22 cellular contexts compared by ENCODE assay signal in the genomic region with DNA sequence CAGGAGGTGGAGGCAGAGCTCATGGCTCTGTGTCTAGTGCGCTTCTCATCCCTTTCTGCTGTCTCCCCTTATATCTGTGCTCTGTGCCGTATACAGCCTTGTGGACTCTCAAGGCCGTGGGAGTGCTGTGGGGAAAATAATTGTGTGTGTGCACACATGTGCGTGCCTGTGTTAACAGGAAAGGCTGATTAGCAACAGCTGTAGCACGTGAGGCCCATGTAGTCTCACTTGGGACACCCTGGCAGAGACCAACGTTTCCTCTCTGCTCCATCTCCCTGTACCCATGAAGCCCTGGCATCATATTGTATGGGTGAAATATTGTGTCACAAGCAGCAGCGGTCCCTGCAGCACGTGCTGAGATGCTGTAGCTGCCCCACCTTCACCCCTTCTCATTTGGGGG.
DNase-seq lines count a peak whose midpoint lies in the region; ATAC-seq, FAIRE-seq and TF ChIP-seq lines count a peak whose summit lies in the region.
"Had no signal": no experiment of that assay in that cellular context is flagged by ENCODE, and none has a peak within 500 bp of the region (broad histone marks: within the 10 kb centered on the region; RNA-seq: fewer than 3 reads in every experiment).

No MANE protein-coding gene starts in this region.

- no peak for DNase-seq in HepG2 (ENCODE audit: low spot score)
- DNase-seq in right lobe of liver = no peak
- peak; percentile 66 for DNase-seq in dermis blood vessel endothelial cell
- no peak for DNase-seq in mesenchymal stem cell
- DNase-seq in midbrain (lab: John Stamatoyannopoulos, UW) = no peak
- DNase-seq in NOMO-1 treated with DMSO at 0.1 percent for 48 hours (lab: John Stamatoyannopoulos, UW; ENCODE audit: unreplicated experiment) = no peak
- DNase-seq: AML-193; Calu3; CD4-positive, CD25-positive, alpha-beta regulatory T cell; IMR-90; Kasumi-1; MM.1S; NCI-H1092 treated with DMSO at 0.1 percent for 48 hours; NCI-H1694; NCI-H226; NCI-H524 treated with DMSO at 0.1 percent for 48 hours; Peyer's patch; Right ventricle myocardium superior had no signal

- H2BK120ac ChIP-seq in mesenchymal stem cell (ENCODE audit: low read depth, low read length) = no peak overlapping the region

- WGBS in HepG2 (ENCODE audit: low lambda C conversion rate) = 21% methylated on average over 7 of the region's 8 CpGs
- WGBS in right lobe of liver (ENCODE audit: insufficient coverage, low coverage, low lambda C conversion rate, missing lambda C conversion rate) = 60% methylated on average over 5 of the region's 8 CpGs
- 89% methylated on average over 8 of the region's 8 CpGs for WGBS in mesenchymal stem cell

- H2AFZ ChIP-seq in HepG2 (ENCODE audit: low read length) (no peak overlapping the region), mesenchymal stem cell (ENCODE audit: low read depth, low read length) (no peak overlapping the region)

- H3K36me3 ChIP-seq in HepG2 (replicated peaks in 1 of 2; ENCODE audit: control insufficient read depth in 1 of 2, insufficient read depth in 2 of 2, low read length in 2 of 2) (no peaks in the 10 kb centered on the region), right lobe of liver (no peaks in the 10 kb centered on the region), mesenchymal stem cell (ENCODE audit: control insufficient read depth in 1 of 2, insufficient read depth in 2 of 2, low read depth in 1 of 2, low read length in 2 of 2) (no peaks in the 10 kb centered on the region)
- H3K36me3 ChIP-seq: Peyer's patch had no signal

- no TSS peak for BruUV-seq in HepG2 (replicated peaks; lab: Mats Ljungman, UMichigan)

- no peak overlapping the region for H3K23ac ChIP-seq in mesenchymal stem cell (ENCODE audit: low read length in 2 of 2)

- no peak overlapping the region for H3K4ac ChIP-seq in mesenchymal stem cell (ENCODE audit: low read depth in 1 of 2, low read length in 2 of 2)

- peak overlapping the region; percentile 34 for H4K91ac ChIP-seq in mesenchymal stem cell (ENCODE audit: low read length)

- no peak overlapping the region for H3K9ac ChIP-seq in HepG2 (ENCODE audit: insufficient read depth, low read depth, low read length)
- H3K9ac ChIP-seq in mesenchymal stem cell (ENCODE audit: low read length) = no peak overlapping the region

- no peak overlapping the region for H2BK12ac ChIP-seq in mesenchymal stem cell (ENCODE audit: low read length in 2 of 2)

- no peaks in the 10 kb centered on the region for H4K20me1 ChIP-seq in HepG2 (ENCODE audit: insufficient read depth, low read length)

- in situ Hi-C loops in HepG2 (cut with HindIII; ENCODE audit: extremely low pct_ligation_motif_present, low pct_unique_long_range_greater_than_20kb) = no loop called here

- no peak overlapping the region for H3K18ac ChIP-seq in mesenchymal stem cell (ENCODE audit: low read depth in 1 of 2, low read length in 2 of 2)

- H3K4me2 ChIP-seq in HepG2 (ENCODE audit: low read depth, low read length) (no peak overlapping the region), mesenchymal stem cell (ENCODE audit: low read length, poor library complexity, severe bottlenecking) (no peak overlapping the region)
- H3K4me2 ChIP-seq: A549 had no signal

- H4K8ac ChIP-seq in mesenchymal stem cell (ENCODE audit: low read length) = peak overlapping the region; percentile 37

- H3K14ac ChIP-seq in mesenchymal stem cell (ENCODE audit: low read length in 2 of 2) = no peak overlapping the region

- TF ChIP-seq POLR2A in HepG2 (IDR thresholded peaks at IDR 0.05; ENCODE audit: insufficient read depth in 1 of 2, low read depth in 2 of 2, low read length in 2 of 2) (no peak), right lobe of liver (IDR thresholded peaks at IDR 0.05) (no peak)

- ATAC-seq in HepG2 (peak; percentile 31; the same call in 1 of the 3 replicates), right lobe of liver (no peak), HG02885 (IDR thresholded peaks at IDR 0.05; ENCODE audit: poor library complexity, unreplicated experiment) (no peak), HG03469 (IDR thresholded peaks at IDR 0.05; ENCODE audit: unreplicated experiment) (no peak)
- ATAC-seq: A549 had no signal

- no peak overlapping the region for H2BK5ac ChIP-seq in mesenchymal stem cell (ENCODE audit: low read depth, low read length, poor library complexity, severe bottlenecking)

- no peaks in the 10 kb centered on the region for H3K4me1 ChIP-seq in HepG2 (ENCODE audit: insufficient read depth, low read length)
- no peaks in the 10 kb centered on the region for H3K4me1 ChIP-seq in right lobe of liver
- H3K4me1 ChIP-seq in mesenchymal stem cell (ENCODE audit: control insufficient read depth, insufficient read depth, low read depth, low read length) = peaks cover 6% of the 10 kb centered on the region
- H3K4me1 ChIP-seq: A549, Peyer's patch had no signal

- CTCF ChIA-PET in HepG2 (lab: Yijun Ruan, JAX; ENCODE audit: low intra/inter-chr PET ratio, low total read pairs) = no interaction called here

- no peak overlapping the region for H3K4me3 ChIP-seq in HepG2 (replicated peaks in 1 of 3; ENCODE audit: insufficient read depth in 1 of 3, low read depth in 2 of 3, low read length in 3 of 3)
- no peak overlapping the region for H3K4me3 ChIP-seq in right lobe of liver
- no peak overlapping the region for H3K4me3 ChIP-seq in mesenchymal stem cell (ENCODE audit: insufficient read depth in 1 of 2, low read depth in 1 of 2, low read length in 2 of 2)
- H3K4me3 ChIP-seq: A549, Peyer's patch had no signal

- no peak for FAIRE-seq in HepG2 (lab: Jason Lieb, UNC)
- FAIRE-seq: A549, H1 had no signal

- no peaks in the 10 kb centered on the region for H3K79me1 ChIP-seq in mesenchymal stem cell (replicated peaks; ENCODE audit: low read length, poor library complexity, severe bottlenecking)

- no peak overlapping the region for H2AK5ac ChIP-seq in mesenchymal stem cell (ENCODE audit: low read length, severe bottlenecking)

- H3K9me3 ChIP-seq in HepG2 (ENCODE audit: low read length) (no peaks in the 10 kb centered on the region), right lobe of liver (no peaks in the 10 kb centered on the region), mesenchymal stem cell (ENCODE audit: control insufficient read depth, low read length) (peaks cover 5% of the 10 kb centered on the region)
- H3K9me3 ChIP-seq: A549, Peyer's patch had no signal

- H3K27me3 ChIP-seq in HepG2 (ENCODE audit: control insufficient read depth in 1 of 2, insufficient read depth in 2 of 2, low read length in 2 of 2) (peaks cover 0 to 9% of the 10 kb centered on the region in 2 experiments; a peak in 1 of 5 replicates), right lobe of liver (no peaks in the 10 kb centered on the region), mesenchymal stem cell (ENCODE audit: control insufficient read depth in 1 of 2, insufficient read depth in 1 of 2, low read length in 2 of 2) (no peaks in the 10 kb centered on the region)
- H3K27me3 ChIP-seq: Peyer's patch had no signal

- no peaks in the 10 kb centered on the region for H3K79me2 ChIP-seq in HepG2 (ENCODE audit: insufficient read depth, low read length)

- no peak for TF ChIP-seq RAD21 in HepG2 (CRISPR knock-in tag; IDR thresholded peaks at IDR 0.05)

- no peak overlapping the region for H3K27ac ChIP-seq in HepG2 (ENCODE audit: extremely low read length, insufficient read depth, low read length)
- no peak overlapping the region for H3K27ac ChIP-seq in right lobe of liver
- no peak overlapping the region for H3K27ac ChIP-seq in mesenchymal stem cell (ENCODE audit: low read length, poor library complexity, severe bottlenecking)
- H3K27ac ChIP-seq: A549, Peyer's patch had no signal

- TF ChIP-seq EP300 in HepG2 (IDR thresholded peaks at IDR 0.05; ENCODE audit: low read depth in 2 of 2, low read length in 2 of 2) = no peak
- TF ChIP-seq EP300 in HepG2 (CRISPR knock-in tag; IDR thresholded peaks at IDR 0.05; ENCODE audit: borderline replicate concordance) = no peak

- no peak overlapping the region for H2BK15ac ChIP-seq in mesenchymal stem cell (ENCODE audit: low read depth, poor library complexity, severe bottlenecking)

- no peak for TF ChIP-seq CTCF in HepG2 (CRISPR knock-in tag; IDR thresholded peaks at IDR 0.05)
- no peak for TF ChIP-seq CTCF in right lobe of liver (IDR thresholded peaks at IDR 0.05)

- intact Hi-C loops in HepG2 (cut with micrococcal nuclease; ENCODE audit: unreplicated experiment) = no loop called here
- intact Hi-C loops in right lobe of liver (cut with DNase I) = no loop called here

- POLR2A ChIA-PET in HepG2 (lab: Yijun Ruan, JAX) = no interaction called here

TF ChIP-seq in HepG2, 621 proteins besides CTCF, POLR2A, EP300 and RAD21:
- TF ChIP-seq ZNF577 (CRISPR knock-in tag; IDR thresholded peaks at IDR 0.05; ENCODE audit: borderline replicate concordance, low read depth) = no peak
- no peak for TF ChIP-seq MAFF (IDR thresholded peaks at IDR 0.05; ENCODE audit: low read depth, low read length)
- TF ChIP-seq ZSCAN31 (CRISPR knock-in tag; IDR thresholded peaks at IDR 0.05; ENCODE audit: low read depth) = no peak
- no peak for TF ChIP-seq NKX3-1 (CRISPR knock-in tag; IDR thresholded peaks at IDR 0.05)
- TF ChIP-seq, protein P1, sequence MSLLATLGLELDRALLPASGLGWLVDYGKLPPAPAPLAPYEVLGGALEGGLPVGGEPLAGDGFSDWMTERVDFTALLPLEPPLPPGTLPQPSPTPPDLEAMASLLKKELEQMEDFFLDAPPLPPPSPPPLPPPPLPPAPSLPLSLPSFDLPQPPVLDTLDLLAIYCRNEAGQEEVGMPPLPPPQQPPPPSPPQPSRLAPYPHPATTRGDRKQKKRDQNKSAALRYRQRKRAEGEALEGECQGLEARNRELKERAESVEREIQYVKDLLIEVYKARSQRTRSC (CRISPR knock-in tag; IDR thresholded peaks at IDR 0.05; ENCODE audit: low read depth) = no peak
